In the genomic region with DNA sequence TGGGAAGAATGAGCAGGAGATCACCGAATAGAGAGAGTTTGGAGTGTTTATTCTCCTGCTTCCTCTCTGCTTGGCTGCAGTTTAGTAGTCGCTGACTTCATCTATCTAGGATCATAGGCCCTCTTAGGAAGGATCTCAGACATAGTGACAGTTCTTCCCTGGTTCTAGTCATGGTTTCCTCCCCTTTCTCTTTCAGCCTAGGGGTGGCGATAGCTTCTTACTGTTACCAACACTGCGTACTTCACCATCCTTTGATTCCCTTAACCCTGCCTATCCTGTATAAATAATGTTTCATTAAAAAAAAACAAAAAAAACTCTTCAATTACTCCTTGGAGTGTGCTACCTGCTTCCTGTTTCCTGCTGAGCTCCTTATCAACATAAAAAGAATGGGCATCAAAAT, we compare ENCODE assay signal across 16 cellular contexts.
DNase-seq lines count a peak whose midpoint lies in the region; ATAC-seq, FAIRE-seq and TF ChIP-seq lines count a peak whose summit lies in the region.
"Had no signal": no experiment of that assay in that cellular context is flagged by ENCODE, and none has a peak within 500 bp of the region (broad histone marks: within the 10 kb centered on the region; RNA-seq: fewer than 3 reads in every experiment).

No MANE protein-coding gene starts in this region.

- H3K27me3 ChIP-seq in H7 (ENCODE audit: control insufficient read depth, insufficient read depth, low read length) (no peaks in the 10 kb centered on the region), pancreas (no peaks in the 10 kb centered on the region)
- H3K27me3 ChIP-seq: BLaER1 had no signal

- 58 to 71% methylated on average over 4 of the region's 4 CpGs for WGBS in pancreas, 2 donors

- no peaks in the 10 kb centered on the region for H3K27me3 Mint-ChIP-seq in WTC11 (ENCODE audit: low read depth)
- H3K27me3 Mint-ChIP-seq: CD8-positive, alpha-beta memory T cell had no signal

- H3K36me3 Mint-ChIP-seq in WTC11 = no peaks in the 10 kb centered on the region
- H3K36me3 Mint-ChIP-seq: CD8-positive, alpha-beta memory T cell had no signal

- H3K9me3 ChIP-seq in pancreas = no peaks in the 10 kb centered on the region
- H3K9me3 ChIP-seq: A549, BLaER1, Caco-2 had no signal

- TF ChIP-seq CTCF in WTC11 (IDR thresholded peaks at IDR 0.05) = no peak
- TF ChIP-seq CTCF in pancreas (IDR thresholded peaks at IDR 0.05) = no peak

- intact Hi-C loops in pancreas (cut with DNase I) = no loop called here

- 0 out of 2 replicates have a peak, but pooled peaks cover 6% of the 10 kb centered on the region for H3K9me3 Mint-ChIP-seq in WTC11
- H3K9me3 Mint-ChIP-seq: CD8-positive, alpha-beta memory T cell; HFFc6 had no signal

- H3K4me3 ChIP-seq in H7 (ENCODE audit: insufficient read depth, low read depth, low read length) (no peak overlapping the region), pancreas (no peak overlapping the region)
- H3K4me3 ChIP-seq: A549, BLaER1, GM23248 had no signal

- POLR2A ChIA-PET in WTC11 (lab: Charles Lee) = no interaction called here

- CTCF ChIA-PET in WTC11 (lab: Charles Lee) = no interaction called here

- FAIRE-seq in pancreas (lab: Jason Lieb, UNC) = no peak

- ATAC-seq in WTC11 (peak; percentile 81), HG03095 (IDR thresholded peaks at IDR 0.05; ENCODE audit: unreplicated experiment) (no peak), pancreas (no peak)
- ATAC-seq: A549 had no signal

- no peaks in the 10 kb centered on the region for H3K4me1 ChIP-seq in pancreas
- H3K4me1 ChIP-seq: A549, Caco-2 had no signal

- H3K27ac ChIP-seq in pancreas = no peak overlapping the region
- H3K27ac ChIP-seq: A549, BLaER1, GM23248 had no signal

- peaks cover 5% of the 10 kb centered on the region; the same call in 1 of the 2 replicates for H3K4me1 Mint-ChIP-seq in WTC11
- H3K4me1 Mint-ChIP-seq: CD8-positive, alpha-beta memory T cell had no signal

- no peak overlapping the region for H3K4me3 Mint-ChIP-seq in WTC11
- H3K4me3 Mint-ChIP-seq: CD8-positive, alpha-beta memory T cell; HFFc6 had no signal

- H3K27ac Mint-ChIP-seq in WTC11 = no peak overlapping the region
- H3K27ac Mint-ChIP-seq: CD8-positive, alpha-beta memory T cell; HFFc6 had no signal

- no peaks in the 10 kb centered on the region for H3K36me3 ChIP-seq in H7 (replicated peaks; ENCODE audit: control insufficient read depth, insufficient read depth, low read length)
- H3K36me3 ChIP-seq in pancreas = no peaks in the 10 kb centered on the region
- H3K36me3 ChIP-seq: BLaER1 had no signal

- DNase-seq in H7 = peak; percentile 40
- DNase-seq in WTC11 (ENCODE audit: low spot score) = no peak
- DNase-seq in iPS DF 4.7 (ENCODE audit: extremely low read depth, low spot score) = peak; percentile 7
- no peak for DNase-seq in NCI-H2029 (lab: John Stamatoyannopoulos, UW)
- no peak for DNase-seq in pancreas
- DNase-seq in SIG-M5 treated with dmso at 0.1 percent for 504 hours (lab: John Stamatoyannopoulos, UW; ENCODE audit: unreplicated experiment) = no peak
- DNase-seq: AML-193; Caco-2; CD8-positive, alpha-beta memory T cell; DMS53; GM23248; HCEC 1CT; HFFc6 had no signal

TF ChIP-seq in WTC11, 78 proteins besides CTCF, POLR2A, EP300 and RAD21:
- TF ChIP-seq, protein P1, sequence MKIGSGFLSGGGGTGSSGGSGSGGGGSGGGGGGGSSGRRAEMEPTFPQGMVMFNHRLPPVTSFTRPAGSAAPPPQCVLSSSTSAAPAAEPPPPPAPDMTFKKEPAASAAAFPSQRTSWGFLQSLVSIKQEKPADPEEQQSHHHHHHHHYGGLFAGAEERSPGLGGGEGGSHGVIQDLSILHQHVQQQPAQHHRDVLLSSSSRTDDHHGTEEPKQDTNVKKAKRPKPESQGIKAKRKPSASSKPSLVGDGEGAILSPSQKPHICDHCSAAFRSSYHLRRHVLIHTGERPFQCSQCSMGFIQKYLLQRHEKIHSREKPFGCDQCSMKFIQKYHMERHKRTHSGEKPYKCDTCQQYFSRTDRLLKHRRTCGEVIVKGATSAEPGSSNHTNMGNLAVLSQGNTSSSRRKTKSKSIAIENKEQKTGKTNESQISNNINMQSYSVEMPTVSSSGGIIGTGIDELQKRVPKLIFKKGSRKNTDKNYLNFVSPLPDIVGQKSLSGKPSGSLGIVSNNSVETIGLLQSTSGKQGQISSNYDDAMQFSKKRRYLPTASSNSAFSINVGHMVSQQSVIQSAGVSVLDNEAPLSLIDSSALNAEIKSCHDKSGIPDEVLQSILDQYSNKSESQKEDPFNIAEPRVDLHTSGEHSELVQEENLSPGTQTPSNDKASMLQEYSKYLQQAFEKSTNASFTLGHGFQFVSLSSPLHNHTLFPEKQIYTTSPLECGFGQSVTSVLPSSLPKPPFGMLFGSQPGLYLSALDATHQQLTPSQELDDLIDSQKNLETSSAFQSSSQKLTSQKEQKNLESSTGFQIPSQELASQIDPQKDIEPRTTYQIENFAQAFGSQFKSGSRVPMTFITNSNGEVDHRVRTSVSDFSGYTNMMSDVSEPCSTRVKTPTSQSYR (CRISPR knock-in tag; IDR thresholded peaks at IDR 0.05) = no peak
- no peak for TF ChIP-seq PRRX2 (CRISPR knock-in tag; IDR thresholded peaks at IDR 0.05)

Comparison
In these comparisons a context has a peak if more than half of its experiments do, and no peak if none do; other contexts are left out.
1. DNase-seq: peak in H7 (single experiment) and iPS DF 4.7 (single experiment); none in WTC11 (single experiment), NCI-H2029 (single experiment), pancreas (0 of 6) and SIG-M5 treated with dmso at 0.1 percent for 504 hours (single experiment).